Comparison of ENCODE assay signal across 16 cellular contexts in genomic region chr14:97931273-97931672, GRCh38.
DNase-seq lines count a peak whose midpoint lies in the region; ATAC-seq and TF ChIP-seq lines count a peak whose summit lies in the region.
"Had no signal": no experiment of that assay in that cellular context is flagged by ENCODE, and none has a peak within 500 bp of the region (broad histone marks: within the 10 kb centered on the region; RNA-seq: fewer than 3 reads in every experiment).

No MANE protein-coding gene starts in this region.

- no peak overlapping the region for H3K27ac Mint-ChIP-seq in activated CD4-positive, alpha-beta T cell treated with anti-CD3 and anti-CD28 coated beads for 36 hours
- no peak overlapping the region for H3K27ac Mint-ChIP-seq in activated CD4-positive, alpha-beta T cell treated with anti-CD3 and anti-CD28 coated beads, Interleukin-2, amount 10 ng/mL, durations not matched to agents 24 days and 14 days
- H3K27ac Mint-ChIP-seq in CD4-positive, alpha-beta T cell: peak overlapping the region; percentile 66
- H3K27ac Mint-ChIP-seq in activated CD8-positive, alpha-beta T cell treated with anti-CD3 and anti-CD28 coated beads for 36 hours: no peak overlapping the region
- H3K27ac Mint-ChIP-seq in naive thymus-derived CD4-positive, alpha-beta T cell: peak overlapping the region in 8 of 9 donors; percentile 21 to 93 (median 66)

- no peaks in the 10 kb centered on the region for H3K27me3 ChIP-seq in CD4-positive, alpha-beta T cell (ENCODE audit: control insufficient read depth, insufficient read depth, low read length)
- H3K27me3 ChIP-seq in naive thymus-derived CD4-positive, alpha-beta T cell (ENCODE audit: control insufficient read depth in 2 of 2, insufficient read depth in 2 of 2, low read length in 2 of 2): no peaks in the 10 kb centered on the region
- H3K27me3 ChIP-seq: BLaER1 treated with 17β-estradiol and CSF1 and Interleukin-3, amounts not matched to agents 10 nM and 100 nM had no signal

- no peak overlapping the region for H3K4me2 ChIP-seq in OCI-LY7 (ENCODE audit: low read length)
- H3K4me2 ChIP-seq: BLaER1 treated with 17β-estradiol and CSF1 and Interleukin-3, amounts not matched to agents 10 nM and 100 nM had no signal

- no peaks in the 10 kb centered on the region for H3K27me3 Mint-ChIP-seq in activated CD4-positive, alpha-beta T cell treated with anti-CD3 and anti-CD28 coated beads for 36 hours
- H3K27me3 Mint-ChIP-seq in activated CD4-positive, alpha-beta T cell treated with anti-CD3 and anti-CD28 coated beads, Interleukin-2, amount 10 ng/mL, durations not matched to agents 24 days and 14 days: no peaks in the 10 kb centered on the region
- H3K27me3 Mint-ChIP-seq in CD4-positive, alpha-beta T cell: no peaks in the 10 kb centered on the region
- no peaks in the 10 kb centered on the region for H3K27me3 Mint-ChIP-seq in activated CD8-positive, alpha-beta T cell treated with anti-CD3 and anti-CD28 coated beads for 36 hours
- H3K27me3 Mint-ChIP-seq in naive thymus-derived CD4-positive, alpha-beta T cell: no peaks in the 10 kb centered on the region
- H3K27me3 Mint-ChIP-seq: CD4-positive, alpha-beta memory T cell had no signal

- H4K20me1 ChIP-seq in OCI-LY7 (ENCODE audit: insufficient read depth, low read length): no peaks in the 10 kb centered on the region
- H4K20me1 ChIP-seq: BLaER1 treated with 17β-estradiol and CSF1 and Interleukin-3, amounts not matched to agents 10 nM and 100 nM had no signal

- no peak overlapping the region for H2AFZ ChIP-seq in OCI-LY7 (ENCODE audit: low read length)

- no peak overlapping the region for H3K4me3 Mint-ChIP-seq in activated CD4-positive, alpha-beta T cell treated with anti-CD3 and anti-CD28 coated beads for 36 hours
- H3K4me3 Mint-ChIP-seq in activated CD4-positive, alpha-beta T cell treated with anti-CD3 and anti-CD28 coated beads, Interleukin-2, amount 10 ng/mL, durations not matched to agents 24 days and 14 days: no peak overlapping the region
- H3K4me3 Mint-ChIP-seq in CD4-positive, alpha-beta T cell: no peak overlapping the region
- H3K4me3 Mint-ChIP-seq in activated CD8-positive, alpha-beta T cell treated with anti-CD3 and anti-CD28 coated beads for 36 hours: no peak overlapping the region
- peak overlapping the region in 2 of 10 donors; percentile 9 to 29 for H3K4me3 Mint-ChIP-seq in naive thymus-derived CD4-positive, alpha-beta T cell
- H3K4me3 Mint-ChIP-seq: CD4-positive, alpha-beta memory T cell had no signal

- peaks cover 8% of the 10 kb centered on the region for H3K4me1 Mint-ChIP-seq in activated CD4-positive, alpha-beta T cell treated with anti-CD3 and anti-CD28 coated beads for 36 hours
- peaks cover 2% of the 10 kb centered on the region for H3K4me1 Mint-ChIP-seq in activated CD4-positive, alpha-beta T cell treated with anti-CD3 and anti-CD28 coated beads, Interleukin-2, amount 10 ng/mL, durations not matched to agents 24 days and 14 days
- peaks cover 31% of the 10 kb centered on the region for H3K4me1 Mint-ChIP-seq in CD4-positive, alpha-beta T cell (ENCODE audit: low read depth)
- H3K4me1 Mint-ChIP-seq in activated CD8-positive, alpha-beta T cell treated with anti-CD3 and anti-CD28 coated beads for 36 hours (ENCODE audit: low read depth): peaks cover 6% of the 10 kb centered on the region
- peaks cover 5 to 40% (median 29%) of the 10 kb centered on the region in 7 donors for H3K4me1 Mint-ChIP-seq in naive thymus-derived CD4-positive, alpha-beta T cell

- no peak for TF ChIP-seq CTCF in CD4-positive, alpha-beta T cell (IDR thresholded peaks at IDR 0.05)
- no peak for TF ChIP-seq CTCF in activated CD8-positive, alpha-beta T cell treated with anti-CD3 and anti-CD28 coated beads for 36 hours (IDR thresholded peaks at IDR 0.05)
- TF ChIP-seq CTCF in OCI-LY7 (conservative IDR thresholded peaks at IDR 0.05; ENCODE audit: low read length): no peak

- H3K9me3 ChIP-seq in CD4-positive, alpha-beta T cell (ENCODE audit: control insufficient read depth, low read length): no peaks in the 10 kb centered on the region
- H3K9me3 ChIP-seq in naive thymus-derived CD4-positive, alpha-beta T cell (ENCODE audit: control insufficient read depth in 2 of 3, low read length in 3 of 3): no peaks in the 10 kb centered on the region
- H3K9me3 ChIP-seq in OCI-LY7 (ENCODE audit: low read length): no peaks in the 10 kb centered on the region
- H3K9me3 ChIP-seq: BLaER1 treated with 17β-estradiol and CSF1 and Interleukin-3, amounts not matched to agents 10 nM and 100 nM; HAP-1 had no signal

- no peak overlapping the region for H3K4me3 ChIP-seq in naive thymus-derived CD4-positive, alpha-beta T cell (ENCODE audit: low read length)
- H3K4me3 ChIP-seq in OCI-LY7 (ENCODE audit: low read depth, low read length, poor library complexity, severe bottlenecking): no peak overlapping the region
- H3K4me3 ChIP-seq: BLaER1 treated with 17β-estradiol and CSF1 and Interleukin-3, amounts not matched to agents 10 nM and 100 nM; HAP-1 had no signal

- peaks cover 19% of the 10 kb centered on the region for H3K36me3 Mint-ChIP-seq in activated CD4-positive, alpha-beta T cell treated with anti-CD3 and anti-CD28 coated beads for 36 hours (ENCODE audit: low read depth)
- H3K36me3 Mint-ChIP-seq in activated CD4-positive, alpha-beta T cell treated with anti-CD3 and anti-CD28 coated beads, Interleukin-2, amount 10 ng/mL, durations not matched to agents 24 days and 14 days (ENCODE audit: low read depth): peaks cover 6% of the 10 kb centered on the region
- H3K36me3 Mint-ChIP-seq in CD4-positive, alpha-beta T cell (ENCODE audit: low read depth): peaks cover 35% of the 10 kb centered on the region
- H3K36me3 Mint-ChIP-seq in activated CD8-positive, alpha-beta T cell treated with anti-CD3 and anti-CD28 coated beads for 36 hours (ENCODE audit: low read depth): peaks cover 4% of the 10 kb centered on the region
- H3K36me3 Mint-ChIP-seq in naive thymus-derived CD4-positive, alpha-beta T cell: peaks cover 11 to 53% (median 43%) of the 10 kb centered on the region in 5 donors

- BruUV-seq in OCI-LY7 (replicated peaks; lab: Mats Ljungman, UMichigan): no TSS peak

- H3K36me3 ChIP-seq in naive thymus-derived CD4-positive, alpha-beta T cell (ENCODE audit: control insufficient read depth in 2 of 3, insufficient read depth in 3 of 3, low read length in 3 of 3): no peaks in the 10 kb centered on the region
- H3K36me3 ChIP-seq in OCI-LY7 (ENCODE audit: insufficient read depth, low read length): no peaks in the 10 kb centered on the region
- H3K36me3 ChIP-seq: BLaER1 treated with 17β-estradiol and CSF1 and Interleukin-3, amounts not matched to agents 10 nM and 100 nM; HAP-1 had no signal

- peak; percentile 53 for ATAC-seq in activated CD4-positive, alpha-beta T cell treated with anti-CD3 and anti-CD28 coated beads for 36 hours
- no peak for ATAC-seq in CD4-positive, alpha-beta T cell (ENCODE audit: poor library complexity)
- ATAC-seq in activated CD8-positive, alpha-beta T cell treated with anti-CD3 and anti-CD28 coated beads for 36 hours: peak; percentile 56
- no peak for ATAC-seq in naive thymus-derived CD4-positive, alpha-beta T cell
- no peak for ATAC-seq in GM19395 (IDR thresholded peaks at IDR 0.05; ENCODE audit: unreplicated experiment)

- DNase-seq in activated CD4-positive, alpha-beta T cell treated with anti-CD3 and anti-CD28 coated beads for 36 hours: no peak
- DNase-seq in activated CD4-positive, alpha-beta T cell treated with anti-CD3 and anti-CD28 coated beads, Interleukin-2, amount 10 ng/mL, durations not matched to agents 24 days and 14 days: no peak
- DNase-seq in CD4-positive, alpha-beta T cell: no peak
- peak; percentile 6 for DNase-seq in activated CD8-positive, alpha-beta T cell treated with anti-CD3 and anti-CD28 coated beads for 36 hours
- DNase-seq in naive thymus-derived CD4-positive, alpha-beta T cell: no peak
- no peak for DNase-seq in OCI-LY7 (ENCODE audit: low spot score)
- no peak for DNase-seq in NCI-H1092 (lab: John Stamatoyannopoulos, UW)
- DNase-seq: CD4-positive, alpha-beta memory T cell; COR-L47; DMS153; DMS79 treated with DMSO at 0.1 percent for 48 hours; EL had no signal

- no peaks in the 10 kb centered on the region for H3K4me1 ChIP-seq in naive thymus-derived CD4-positive, alpha-beta T cell (ENCODE audit: control insufficient read depth in 2 of 2, insufficient read depth in 2 of 2, low read length in 2 of 2)
- H3K4me1 ChIP-seq in OCI-LY7 (ENCODE audit: insufficient read depth, low read length, poor library complexity, severe bottlenecking): no peaks in the 10 kb centered on the region
- H3K4me1 ChIP-seq: BLaER1 treated with 17β-estradiol and CSF1 and Interleukin-3, amounts not matched to agents 10 nM and 100 nM; HAP-1 had no signal

- intact Hi-C loops in activated CD4-positive, alpha-beta T cell treated with anti-CD3 and anti-CD28 coated beads for 36 hours (cut with DNase I, micrococcal nuclease): no loop called here
- intact Hi-C loops in activated CD4-positive, alpha-beta T cell treated with anti-CD3 and anti-CD28 coated beads, Interleukin-2, amount 10 ng/mL, durations not matched to agents 24 days and 14 days (cut with micrococcal nuclease): no loop called here
- intact Hi-C loops in CD4-positive, alpha-beta T cell (cut with DNase I, micrococcal nuclease): no loop called here
- intact Hi-C loops in activated CD8-positive, alpha-beta T cell treated with anti-CD3 and anti-CD28 coated beads for 36 hours (cut with micrococcal nuclease): no loop called here
- intact Hi-C loops in naive thymus-derived CD4-positive, alpha-beta T cell (cut with micrococcal nuclease): no loop called here
- intact Hi-C loops in OCI-LY7 (cut with micrococcal nuclease; ENCODE audit: unreplicated experiment): no loop called here

- H3K79me2 ChIP-seq in OCI-LY7 (ENCODE audit: insufficient read depth, low read depth, low read length): no peaks in the 10 kb centered on the region

- H3K27ac ChIP-seq in CD4-positive, alpha-beta T cell (ENCODE audit: low read depth, low read length): no peak overlapping the region
- H3K27ac ChIP-seq in naive thymus-derived CD4-positive, alpha-beta T cell (ENCODE audit: low read depth, low read length): no peak overlapping the region
- H3K27ac ChIP-seq in OCI-LY7 (ENCODE audit: low read depth, low read length, poor library complexity, severe bottlenecking): no peak overlapping the region
- H3K27ac ChIP-seq: 22Rv1; BLaER1 treated with 17β-estradiol and CSF1 and Interleukin-3, amounts not matched to agents 10 nM and 100 nM had no signal

- CTCF ChIA-PET in activated CD4-positive, alpha-beta T cell treated with anti-CD3 and anti-CD28 coated beads for 36 hours (lab: Charles Lee): interaction anchor here (0.6 to 1.6 kb wide), 3 partner anchors 11 to 83 kb away, joined by 3 read pairs; no protein-coding TSS in a partner anchor
- CTCF ChIA-PET in CD4-positive, alpha-beta T cell (lab: Charles Lee): interaction anchor here (0.6 kb wide), 1 partner anchor 171 kb away, joined by 3 read pairs; no protein-coding TSS in a partner anchor
- CTCF ChIA-PET in activated CD8-positive, alpha-beta T cell treated with anti-CD3 and anti-CD28 coated beads for 36 hours (lab: Charles Lee): interaction anchor here (0.7 to 1.3 kb wide), 3 partner anchors 11 to 15 kb away, joined by 3 to 4 read pairs (median 3); no protein-coding TSS in a partner anchor
- CTCF ChIA-PET in naive thymus-derived CD4-positive, alpha-beta T cell (lab: Charles Lee): interaction anchor here (0.6 to 0.9 kb wide), 2 partner anchors 26 to 33 kb away, joined by 3 read pairs; no protein-coding TSS in a partner anchor
- CTCF ChIA-PET in OCI-LY7 (lab: Charles Lee; ENCODE audit: unreplicated experiment): no interaction called here

- no peaks in the 10 kb centered on the region for H3K9me2 ChIP-seq in OCI-LY7 (ENCODE audit: insufficient read depth, low read length)

- no peaks in the 10 kb centered on the region for H3K9me3 Mint-ChIP-seq in activated CD4-positive, alpha-beta T cell treated with anti-CD3 and anti-CD28 coated beads for 36 hours (ENCODE audit: low read depth)
- peaks cover 12% of the 10 kb centered on the region for H3K9me3 Mint-ChIP-seq in activated CD4-positive, alpha-beta T cell treated with anti-CD3 and anti-CD28 coated beads, Interleukin-2, amount 10 ng/mL, durations not matched to agents 24 days and 14 days
- no peaks in the 10 kb centered on the region for H3K9me3 Mint-ChIP-seq in CD4-positive, alpha-beta T cell
- H3K9me3 Mint-ChIP-seq in activated CD8-positive, alpha-beta T cell treated with anti-CD3 and anti-CD28 coated beads for 36 hours: no peaks in the 10 kb centered on the region
- peaks cover 0 to 8% (median 1%) of the 10 kb centered on the region in 11 donors for H3K9me3 Mint-ChIP-seq in naive thymus-derived CD4-positive, alpha-beta T cell

- POLR2A ChIA-PET in activated CD4-positive, alpha-beta T cell treated with anti-CD3 and anti-CD28 coated beads for 36 hours (lab: Charles Lee): no interaction called here
- POLR2A ChIA-PET in CD4-positive, alpha-beta T cell (lab: Charles Lee): interaction anchor here (0.7 kb wide), 1 partner anchor 24 kb away, joined by 3 read pairs; no protein-coding TSS in a partner anchor
- POLR2A ChIA-PET in activated CD8-positive, alpha-beta T cell treated with anti-CD3 and anti-CD28 coated beads for 36 hours (lab: Charles Lee): interaction anchor here (0.6 kb wide), 1 partner anchor 607 kb away, joined by 3 read pairs; no protein-coding TSS in a partner anchor
- POLR2A ChIA-PET in naive thymus-derived CD4-positive, alpha-beta T cell (lab: Charles Lee): no interaction called here
- POLR2A ChIA-PET in OCI-LY7 (lab: Charles Lee): interaction anchor here (1.2 kb wide), 1 partner anchor 17 kb away, joined by 3 read pairs; no protein-coding TSS in a partner anchor

Comparison
In these comparisons a context has a peak if more than half of its experiments do, and no peak if none do; other contexts are left out.
1. ATAC-seq: peak in activated CD4-positive, alpha-beta T cell treated with anti-CD3 and anti-CD28 coated beads for 36 hours (single experiment) and activated CD8-positive, alpha-beta T cell treated with anti-CD3 and anti-CD28 coated beads for 36 hours (single experiment); none in CD4-positive, alpha-beta T cell (single experiment), naive thymus-derived CD4-positive, alpha-beta T cell (single experiment) and GM19395 (single experiment).
2. H3K27ac Mint-ChIP-seq: peak in CD4-positive, alpha-beta T cell (single experiment) and naive thymus-derived CD4-positive, alpha-beta T cell (8 of 9); none in activated CD4-positive, alpha-beta T cell treated with anti-CD3 and anti-CD28 coated beads for 36 hours (single experiment), activated CD4-positive, alpha-beta T cell treated with anti-CD3 and anti-CD28 coated beads, Interleukin-2, amount 10 ng/mL, durations not matched to agents 24 days and 14 days (single experiment) and activated CD8-positive, alpha-beta T cell treated with anti-CD3 and anti-CD28 coated beads for 36 hours (single experiment).
3. POLR2A ChIA-PET loops: an anchor here in CD4-positive, alpha-beta T cell (0.7 kb wide), activated CD8-positive, alpha-beta T cell treated with anti-CD3 and anti-CD28 coated beads for 36 hours (0.6 kb wide) and OCI-LY7 (1.2 kb wide); none called in activated CD4-positive, alpha-beta T cell treated with anti-CD3 and anti-CD28 coated beads for 36 hours and naive thymus-derived CD4-positive, alpha-beta T cell.